In the genomic region with DNA sequence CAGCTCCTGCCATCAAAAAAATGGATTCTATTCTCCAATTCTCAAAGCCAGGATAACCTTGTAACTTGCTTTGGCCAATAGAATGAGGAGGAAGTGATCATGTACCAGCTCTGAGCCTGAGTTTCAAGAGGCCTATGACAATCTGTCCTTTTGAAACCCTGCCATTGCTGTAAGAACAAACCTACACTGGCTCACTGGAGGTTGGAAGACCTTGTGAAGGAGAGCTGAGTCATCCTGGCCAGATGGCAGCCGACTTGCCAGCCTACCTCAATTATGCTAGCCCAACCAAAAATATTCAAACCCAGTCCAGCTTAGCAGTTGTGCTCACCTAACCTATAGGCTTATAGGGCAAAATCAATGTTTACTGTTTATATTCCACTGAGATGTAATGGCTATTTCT, we compare ENCODE assay signal across 11 cellular contexts.
DNase-seq lines count a peak whose midpoint lies in the region; ATAC-seq and TF ChIP-seq lines count a peak whose summit lies in the region.
"Had no signal": no experiment of that assay in that cellular context is flagged by ENCODE, and none has a peak within 500 bp of the region (broad histone marks: within the 10 kb centered on the region; RNA-seq: fewer than 3 reads in every experiment).

No MANE protein-coding gene starts in this region.

- peak; percentile 55 for DNase-seq in GM23248
- peak; percentile 73 for DNase-seq in NCI-H524 treated with DMSO at 0.1 percent for 48 hours (lab: John Stamatoyannopoulos, UW)
- peak; percentile 40 to 65 for DNase-seq in cardiac fibroblast (ENCODE audit: low read depth in 2 of 2)
- no peak for DNase-seq in psoas muscle
- DNase-seq in DMS79 (lab: John Stamatoyannopoulos, UW), result no peak
- DNase-seq in NCI-H1436 (lab: John Stamatoyannopoulos, UW), result no peak
- DNase-seq in NCI-H1105 (lab: John Stamatoyannopoulos, UW), result no peak
- DNase-seq in UCSD-AML1 (lab: John Stamatoyannopoulos, UW; ENCODE audit: unreplicated experiment), result no peak
- DNase-seq: DMS153, KBM-7, testis had no signal

- H3K4me2 ChIP-seq in GM23248 (ENCODE audit: unreplicated experiment), result no peak overlapping the region

- no peaks in the 10 kb centered on the region for H4K20me1 ChIP-seq in GM23248 (ENCODE audit: insufficient read depth)

- H3K36me3 ChIP-seq in GM23248 (ENCODE audit: low read depth) (no peaks in the 10 kb centered on the region), psoas muscle (ENCODE audit: insufficient read depth in 1 of 2, low read depth in 1 of 2) (no peaks in the 10 kb centered on the region)

- H3K79me2 ChIP-seq in GM23248 (ENCODE audit: insufficient read depth), result no peaks in the 10 kb centered on the region

- WGBS in GM23248 (ENCODE audit: low coverage in 1 of 2, low lambda C conversion rate in 2 of 2, missing lambda C conversion rate in 2 of 2), 2 experiments, result 67 to 71% methylated on average over 1 of the region's 1 CpG
- 38 to 79% (median 48%) methylated on average over 1 of the region's 1 CpG for WGBS in psoas muscle, 3 donors

- H3K9me2 ChIP-seq in GM23248 (ENCODE audit: insufficient read depth), result 0 out of 2 replicates have a peak, but pooled peaks cover 3% of the 10 kb centered on the region

- peak in 3 of 4 donors; percentile 64 to 77 (median 69) for ATAC-seq in psoas muscle

- H3K4me1 ChIP-seq in GM23248 (ENCODE audit: insufficient read depth), result no peaks in the 10 kb centered on the region
- H3K4me1 ChIP-seq in psoas muscle, result no peaks in the 10 kb centered on the region
- H3K4me1 ChIP-seq: testis had no signal

- H3K27me3 ChIP-seq in GM23248 (replicated peaks; ENCODE audit: insufficient read depth) (no peaks in the 10 kb centered on the region), psoas muscle (ENCODE audit: insufficient read depth in 3 of 3, low read length in 2 of 3) (no peaks in the 10 kb centered on the region)
- H3K27me3 ChIP-seq: testis had no signal

- H3K9me3 ChIP-seq in GM23248 (ENCODE audit: low read depth) (no peaks in the 10 kb centered on the region), psoas muscle (no peaks in the 10 kb centered on the region)
- H3K9me3 ChIP-seq: testis had no signal

- H3K4me3 ChIP-seq in GM23248, result no peak overlapping the region
- no peak overlapping the region for H3K4me3 ChIP-seq in cardiac fibroblast (replicated peaks in 1 of 2; ENCODE audit: low read depth in 2 of 2, low read length in 2 of 2)
- H3K4me3 ChIP-seq in psoas muscle, result no peak overlapping the region
- H3K4me3 ChIP-seq: testis had no signal

- no peak overlapping the region for H3K9ac ChIP-seq in GM23248

- TF ChIP-seq CTCF in cardiac fibroblast (IDR thresholded peaks at IDR 0.05; ENCODE audit: low read depth, low read length) (no peak), psoas muscle (IDR thresholded peaks at IDR 0.05) (no peak)

- in situ Hi-C loops in GM23248 (cut with MboI), result no loop called here

- no peaks in the 10 kb centered on the region for H3F3A ChIP-seq in GM23248 (ENCODE audit: insufficient read depth)

- peak overlapping the region; percentile 6; the same call in 1 of the 2 replicates for H2AFZ ChIP-seq in GM23248

- H3K27ac ChIP-seq in GM23248, result no peak overlapping the region
- H3K27ac ChIP-seq in psoas muscle, result no peak overlapping the region

- intact Hi-C loops in psoas muscle (cut with DNase I), result no loop called here

Comparison
In these comparisons a context has a peak if more than half of its experiments do, and no peak if none do; other contexts are left out.
1. DNase-seq: peak in GM23248 (single experiment), NCI-H524 treated with DMSO at 0.1 percent for 48 hours (single experiment) and cardiac fibroblast (2 of 2); none in psoas muscle (0 of 2), DMS79 (single experiment), NCI-H1436 (single experiment), NCI-H1105 (single experiment) and UCSD-AML1 (single experiment).